32 cellular contexts compared by ENCODE assay signal in the genomic region with DNA sequence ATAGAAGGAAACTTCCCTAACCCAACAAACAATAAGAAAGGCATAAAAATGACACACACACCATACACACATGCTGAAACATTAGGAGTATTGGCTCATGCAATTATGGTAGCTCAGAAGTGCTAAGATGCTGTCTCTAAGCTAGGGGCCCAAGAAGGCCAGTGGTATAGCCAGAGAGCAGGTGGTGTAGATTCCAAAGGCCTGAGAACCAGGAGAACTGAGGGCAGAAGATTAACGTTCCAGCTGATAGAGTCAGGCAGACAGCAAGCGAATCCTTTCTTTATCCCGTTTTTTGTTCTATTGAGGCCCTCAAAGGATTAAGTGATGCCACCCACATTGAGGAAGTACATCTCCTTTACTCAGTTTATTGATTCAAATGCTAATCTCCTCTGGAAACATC.
"Had no signal": no experiment of that assay in that cellular context is flagged by ENCODE, and none has a peak within 500 bp of the region (broad histone marks: within the 10 kb centered on the region; RNA-seq: fewer than 3 reads in every experiment).

No MANE protein-coding gene starts in this region.

- H3K9me3 Mint-ChIP-seq: activated naive CD4-positive, alpha-beta T cell treated with anti-CD3 and anti-CD28 coated beads, Interleukin-2, amount 10 ng/mL, durations not matched to agents 7 days and 5 days; activated T-helper 1 cell treated with anti-CD3 and anti-CD28 coated beads, Interleukin-12 subunit alpha, Interleukin-12 subunit beta, Interleukin-2, Interleukin-4 antibody, amounts not matched to agents 30 ng/mL and 10 ng/mL and 1 ng/mL, durations not matched to agents 14 hours and 24 hours and 36 hours; effector memory CD8-positive, alpha-beta T cell had no signal

- H3K27ac Mint-ChIP-seq: activated CD8-positive, alpha-beta memory T cell treated with anti-CD3 and anti-CD28 coated beads, Interleukin-2, amount 10 ng/mL, durations not matched to agents 7 days and 5 days; activated naive CD4-positive, alpha-beta T cell treated with anti-CD3 and anti-CD28 coated beads, Interleukin-2, amount 10 ng/mL, durations not matched to agents 7 days and 5 days; effector memory CD8-positive, alpha-beta T cell; T-helper 17 cell; T-helper 2 cell treated with Interferon-gamma antibody and Interleukin-4, amounts not matched to agents 5 μg/mL and 100 μg/mL, for 36 hours had no signal

- H3K27me3 Mint-ChIP-seq: activated CD4-positive, alpha-beta T cell treated with anti-CD3 and anti-CD28 coated beads for 36 hours; activated CD8-positive, alpha-beta T cell treated with anti-CD3 and anti-CD28 coated beads for 36 hours; activated naive CD8-positive, alpha-beta T cell; activated naive CD8-positive, alpha-beta T cell treated with anti-CD3 and anti-CD28 coated beads, Interleukin-2, amount 50 U/mL, for 24 hours; effector memory CD8-positive, alpha-beta T cell; T-helper 17 cell had no signal

- H3K9me3 ChIP-seq: adrenal gland, body of pancreas, esophagus squamous epithelium, gastroesophageal sphincter had no signal

- H3K36me3 Mint-ChIP-seq: activated CD8-positive, alpha-beta memory T cell treated with anti-CD3 and anti-CD28 coated beads, Interleukin-2, amount 10 ng/mL, durations not matched to agents 7 days and 5 days; activated naive CD4-positive, alpha-beta T cell treated with anti-CD3 and anti-CD28 coated beads, Interleukin-2, amount 10 ng/mL, durations not matched to agents 7 days and 5 days; activated naive CD8-positive, alpha-beta T cell had no signal

- H3K36me3 ChIP-seq: adrenal gland, esophagus squamous epithelium, gastroesophageal sphincter had no signal

- H3K27ac ChIP-seq: adrenal gland, body of pancreas, esophagus squamous epithelium, gastroesophageal sphincter had no signal

- H3K27me3 ChIP-seq: adrenal gland, body of pancreas, esophagus squamous epithelium, gastroesophageal sphincter had no signal

- H3K4me3 Mint-ChIP-seq: activated CD4-positive, alpha-beta T cell treated with anti-CD3 and anti-CD28 coated beads for 36 hours; activated CD8-positive, alpha-beta memory T cell treated with anti-CD3 and anti-CD28 coated beads, Interleukin-2, amount 10 ng/mL, durations not matched to agents 7 days and 5 days; activated CD8-positive, alpha-beta T cell treated with anti-CD3 and anti-CD28 coated beads for 36 hours; activated naive CD4-positive, alpha-beta T cell treated with anti-CD3 and anti-CD28 coated beads, Interleukin-2, amount 10 ng/mL, durations not matched to agents 7 days and 5 days; activated naive CD8-positive, alpha-beta T cell treated with anti-CD3 and anti-CD28 coated beads, Interleukin-2, amount 50 U/mL, for 24 hours; activated T-helper 1 cell treated with anti-CD3 and anti-CD28 coated beads, Interleukin-12 subunit alpha, Interleukin-12 subunit beta, Interleukin-2, Interleukin-4 antibody, amounts not matched to agents 30 ng/mL and 10 ng/mL and 1 ng/mL, durations not matched to agents 14 hours and 24 hours and 36 hours; effector memory CD8-positive, alpha-beta T cell; T-helper 17 cell; T-helper 2 cell treated with Interferon-gamma antibody and Interleukin-4, amounts not matched to agents 5 μg/mL and 100 μg/mL, for 36 hours had no signal

- DNase-seq: activated CD4-positive, alpha-beta T cell treated with anti-CD3 and anti-CD28 coated beads for 36 hours; activated CD4-positive, alpha-beta T cell treated with anti-CD3 and anti-CD28 coated beads, Interleukin-2, amount 50 U/mL, for 1 hour; activated CD4-positive, alpha-beta T cell treated with anti-CD3 and anti-CD28 coated beads, Interleukin-2, amount 50 U/mL, for 48 hours; activated CD4-positive, CD25-positive, alpha-beta regulatory T cell; activated CD4-positive, CD25-positive, alpha-beta regulatory T cell treated with anti-CD3 and anti-CD28 coated beads, Interleukin-2, amount 50 U/mL, for 72 hours; activated CD8-positive, alpha-beta memory T cell treated with anti-CD3 and anti-CD28 coated beads, Interleukin-2, amount 10 ng/mL, durations not matched to agents 7 days and 5 days; activated CD8-positive, alpha-beta memory T cell treated with anti-CD3 and anti-CD28 coated beads, Interleukin-2, amount 50 U/mL, for 4 hours; activated CD8-positive, alpha-beta T cell treated with anti-CD3 and anti-CD28 coated beads for 36 hours; activated effector memory CD4-positive, alpha-beta T cell treated with anti-CD3 and anti-CD28 coated beads, Interleukin-2, amount 50 U/mL, for 16 hours; activated naive CD4-positive, alpha-beta T cell treated with anti-CD3 and anti-CD28 coated beads, Interleukin-2, amount 10 ng/mL, durations not matched to agents 7 days and 5 days; activated naive CD8-positive, alpha-beta T cell treated with anti-CD3 and anti-CD28 coated beads, Interleukin-2, amount 50 U/mL, for 24 hours; activated T-cell treated with anti-CD3 and anti-CD28 coated beads, Interleukin-2, amount 50 U/mL, for 1 hour; activated T-cell treated with anti-CD3 and anti-CD28 coated beads, Interleukin-2, amount 50 U/mL, for 48 hours; adrenal gland; amygdala; aorta; body of pancreas; caudate nucleus; cortex of kidney; dermis blood vessel endothelial cell; effector CD4-positive, alpha-beta T cell; effector memory CD8-positive, alpha-beta T cell; erythroblast; esophagus squamous epithelium; foreskin melanocyte; T-helper 1 cell; T-helper 17 cell; T1000 had no signal

- H3K4me3 ChIP-seq: adrenal gland, body of pancreas, esophagus squamous epithelium, gastroesophageal sphincter had no signal
